31 cellular contexts compared by ENCODE assay signal in the genomic region with DNA sequence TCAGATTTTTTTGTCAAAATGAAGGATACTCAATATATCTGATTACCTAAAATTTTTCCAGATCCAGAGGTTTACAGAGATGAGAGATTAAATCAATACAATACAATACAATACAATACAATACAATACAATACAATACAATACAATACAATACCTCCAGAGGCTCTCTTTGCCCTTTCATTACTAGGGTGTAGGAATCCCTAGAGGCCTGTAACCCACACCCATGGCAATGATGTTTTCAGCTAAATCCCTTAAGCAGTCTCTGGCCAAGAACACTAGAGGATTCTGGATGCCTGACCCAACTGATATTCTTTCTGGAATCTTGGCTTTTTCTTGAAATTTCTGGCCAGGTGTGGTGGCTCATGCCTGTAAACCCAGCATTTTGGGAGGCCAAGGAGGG.
"Had no signal": no experiment of that assay in that cellular context is flagged by ENCODE, and none has a peak within 500 bp of the region (broad histone marks: within the 10 kb centered on the region; RNA-seq: fewer than 3 reads in every experiment).

No MANE protein-coding gene starts in this region.

- H3K4me1 Mint-ChIP-seq: activated B cell treated with CpG ODN at 0.5 μM for 24 hours had no signal

- H3K27ac ChIP-seq: body of pancreas, epithelial cell of prostate, esophagus squamous epithelium, gastroesophageal sphincter, heart right ventricle, WERI-Rb-1 had no signal

- DNase-seq: activated B cell treated with CpG ODN at 0.5 μM for 24 hours; activated CD4-positive, alpha-beta T cell treated with anti-CD3 and anti-CD28 coated beads for 48 hours; activated CD4-positive, alpha-beta T cell treated with anti-CD3 and anti-CD28 coated beads, Interleukin-2, amount 50 U/mL, for 1 hour; activated CD4-positive, alpha-beta T cell treated with anti-CD3 and anti-CD28 coated beads, Interleukin-2, amount 50 U/mL, for 48 hours; activated CD8-positive, alpha-beta memory T cell treated with anti-CD3 and anti-CD28 coated beads for 24 hours; activated CD8-positive, alpha-beta T cell treated with anti-CD3 and anti-CD28 coated beads for 36 hours; activated effector memory CD4-positive, alpha-beta T cell treated with Interleukin-2 at 50 U/mL for 16 hours; activated gamma-delta T cell treated with Interleukin-2 at 50 U/mL for 16 hours; activated naive CD4-positive, alpha-beta T cell treated with anti-CD3 and anti-CD28 coated beads, Interleukin-2, amount 50 U/mL, for 16 hours; activated naive CD4-positive, alpha-beta T cell treated with Interleukin-2 at 50 U/mL for 16 hours; activated T-cell treated with anti-CD3 and anti-CD28 coated beads, Interleukin-2, amount 50 U/mL, for 4 hours; amniotic stem cell; anterior cingulate cortex; body of pancreas; caudate nucleus; cortex of kidney; dermis blood vessel endothelial cell; effector CD4-positive, alpha-beta T cell; effector memory CD8-positive, alpha-beta T cell; esophagus squamous epithelium; foreskin melanocyte; heart right ventricle; T-helper 17 cell; T1000; WERI-Rb-1 had no signal

- H3K4me3 Mint-ChIP-seq: activated B cell treated with CpG ODN at 0.5 μM for 24 hours; activated CD8-positive, alpha-beta T cell treated with anti-CD3 and anti-CD28 coated beads for 36 hours; activated naive CD8-positive, alpha-beta T cell; activated T-cell treated with anti-CD3 and anti-CD28 coated beads, Interleukin-2, amount 50 U/mL, for 4 hours; activated T-helper 17 cell treated with anti-CD3 and anti-CD28 coated beads, Interleukin-2, amount 50 U/mL, for 72 hours; effector memory CD8-positive, alpha-beta T cell; T-helper 17 cell; T-helper 2 cell treated with Interferon-gamma antibody and Interleukin-4, amounts not matched to agents 5 μg/mL and 100 μg/mL, for 36 hours had no signal

- H3K4me3 ChIP-seq: body of pancreas, esophagus squamous epithelium, gastroesophageal sphincter, heart right ventricle had no signal

- H3K9me3 ChIP-seq: body of pancreas, esophagus squamous epithelium, gastroesophageal sphincter, heart right ventricle had no signal

- H3K4me1 ChIP-seq: body of pancreas had no signal

- ATAC-seq: activated CD4-positive, CD25-positive, alpha-beta regulatory T cell treated with anti-CD3 and anti-CD28 coated beads, Interleukin-2, amount 50 U/mL, for 24 hours; activated CD8-positive, alpha-beta T cell treated with anti-CD3 and anti-CD28 coated beads for 36 hours; activated T-cell treated with anti-CD3 and anti-CD28 coated beads, Interleukin-2, amount 50 U/mL, for 4 hours; activated T-helper 17 cell treated with anti-CD3 and anti-CD28 coated beads, Interleukin-2, amount 50 U/mL, for 72 hours; body of pancreas; effector memory CD8-positive, alpha-beta T cell; gastroesophageal sphincter; heart right ventricle; T-helper 17 cell had no signal

- H3K27me3 Mint-ChIP-seq: activated B cell treated with CpG ODN at 0.5 μM for 24 hours; activated CD8-positive, alpha-beta T cell treated with anti-CD3 and anti-CD28 coated beads for 36 hours; activated naive CD8-positive, alpha-beta T cell; activated T-helper 17 cell treated with anti-CD3 and anti-CD28 coated beads, Interleukin-2, amount 50 U/mL, for 72 hours; effector memory CD8-positive, alpha-beta T cell had no signal

- H3K9me3 Mint-ChIP-seq: activated B cell treated with CpG ODN at 0.5 μM for 24 hours; activated CD8-positive, alpha-beta T cell treated with anti-CD3 and anti-CD28 coated beads for 36 hours; activated T-cell treated with anti-CD3 and anti-CD28 coated beads, Interleukin-2, amount 50 U/mL, for 4 hours; activated T-helper 17 cell treated with anti-CD3 and anti-CD28 coated beads, Interleukin-2, amount 50 U/mL, for 72 hours; effector memory CD8-positive, alpha-beta T cell; T-helper 2 cell treated with Interferon-gamma antibody and Interleukin-4, amounts not matched to agents 5 μg/mL and 100 μg/mL, for 36 hours had no signal

- H3K36me3 ChIP-seq: esophagus squamous epithelium, gastroesophageal sphincter, heart right ventricle, WERI-Rb-1 had no signal

- H3K27ac Mint-ChIP-seq: activated B cell treated with CpG ODN at 0.5 μM for 24 hours; activated CD8-positive, alpha-beta T cell treated with anti-CD3 and anti-CD28 coated beads for 36 hours; activated naive CD8-positive, alpha-beta T cell; activated T-helper 17 cell treated with anti-CD3 and anti-CD28 coated beads, Interleukin-2, amount 50 U/mL, for 72 hours; effector memory CD8-positive, alpha-beta T cell; T-helper 17 cell; T-helper 2 cell treated with Interferon-gamma antibody and Interleukin-4, amounts not matched to agents 5 μg/mL and 100 μg/mL, for 36 hours had no signal

- H3K36me3 Mint-ChIP-seq: activated naive CD8-positive, alpha-beta T cell had no signal

- H3K27me3 ChIP-seq: body of pancreas, esophagus squamous epithelium, gastroesophageal sphincter, heart right ventricle had no signal
